ENCODE assay signal across 8 cellular contexts in genomic region chr16:2147981-2148671, GRCh38. TPM values are rescaled to one million over a fixed set of nuclear protein-coding genes. Genes with fewer than 3 reads are reported as not detected.
DNase-seq lines count a peak whose midpoint lies in the region; ATAC-seq and TF ChIP-seq lines count a peak whose summit lies in the region.

Gene RAB26, plus strand, starts transcription at chr16:2148625. Its CDS starts 159 bp downstream, at chr16:2148784.

- H3K4me1 ChIP-seq in SJSA1 (replicated peaks) (peaks cover 30% of the 10 kb centered on the region), heart right ventricle (peaks cover 20 to 58% (median 52%) of the 10 kb centered on the region in 9 donors)

- no peak for TF ChIP-seq CTCF in heart right ventricle (IDR thresholded peaks at IDR 0.05)

- WGBS in heart right ventricle, 2 donors = 9 to 10% methylated on average over 37 to 45 of the region's 55 CpGs

- ATAC-seq in heart right ventricle (peak; percentile 82 to 93 (median 90)), HG03342 (IDR thresholded peaks at IDR 0.05; ENCODE audit: unreplicated experiment) (no peak), HG02623 (IDR thresholded peaks at IDR 0.05; ENCODE audit: unreplicated experiment) (no peak)

- peak within 1 kb of the TSS; percentile 27 for H3K4me3 ChIP-seq in SJSA1
- peak within 1 kb of the TSS; percentile 29 to 64 (median 53) for H3K4me3 ChIP-seq in heart right ventricle

- H3K9me3 ChIP-seq in SJSA1 (replicated peaks) (no peaks in the 10 kb centered on the region), heart right ventricle (no peaks in the 10 kb centered on the region)

- DNase-seq in EH (ENCODE audit: low read depth) (peak; percentile 69), M059J (ENCODE audit: low read depth) (peak; percentile 87), SJSA1 (ENCODE audit: low read depth in 1 of 2, low spot score in 2 of 2) (no peak), heart right ventricle (peak; percentile 84), posterior cingulate gyrus (peak; percentile 55 to 96 (median 70))

- H3K36me3 ChIP-seq in SJSA1 (peaks cover 38% of the 10 kb centered on the region), heart right ventricle (peaks cover 0 to 18% (median 2%) of the 10 kb centered on the region in 9 donors)

- no peaks in the 10 kb centered on the region for H3K27me3 ChIP-seq in SJSA1 (replicated peaks)
- H3K27me3 ChIP-seq in heart right ventricle = peaks cover 0 to 14% (median 0%) of the 10 kb centered on the region in 7 donors

- intact Hi-C loops in heart right ventricle (cut with DNase I) = loop anchor here in 2 of 10 donors (10.0 kb wide), 2 partner anchors 63 to 143 kb away; partner anchors contain the start of gene ZNF598 (in 1 of the 2)
- intact Hi-C loops in posterior cingulate gyrus (cut with DNase I) = no loop called here

- H3K27ac ChIP-seq in SJSA1 (no peak within 1 kb of the TSS), angular gyrus (ENCODE audit: low read depth, low read length) (peak within 1 kb of the TSS; percentile 67), heart right ventricle (peak within 1 kb of the TSS; percentile 13 to 91 (median 82))

RNA-seq across cellular contexts. Expression of gene RAB26, which starts in this region (rescaled TPM):
- total RNA-seq in M059J (2014; rRNA removed; shearing (Covaris generic)) = 2.1 and 3.8 TPM in 2 replicates
- total RNA-seq in SJSA1 (2014; rRNA removed; shearing (Covaris generic)) = 0.16 TPM in 1 of 2 replicates, not detected in the other
- 1 to 10 TPM in 8 of 10 donors, under 1 TPM in 2; 0.74 to 4.3 (median 1.6) TPM for total RNA-seq in heart right ventricle
- 1 to 10 TPM in 1 of 2 donors, under 1 TPM in 1; 0.26 to 6.4 TPM for polyA plus RNA-seq in heart right ventricle

Comparison
In these comparisons a context has a peak if more than half of its experiments do, and no peak if none do; other contexts are left out.
1. DNase-seq: peak in EH (single experiment), M059J (single experiment), heart right ventricle (2 of 2) and posterior cingulate gyrus (10 of 10); none in SJSA1 (0 of 2).
2. ATAC-seq: peak in heart right ventricle (8 of 8); none in HG03342 (single experiment) and HG02623 (single experiment).